ENCODE assay signal across 8 cellular contexts in the genomic region with DNA sequence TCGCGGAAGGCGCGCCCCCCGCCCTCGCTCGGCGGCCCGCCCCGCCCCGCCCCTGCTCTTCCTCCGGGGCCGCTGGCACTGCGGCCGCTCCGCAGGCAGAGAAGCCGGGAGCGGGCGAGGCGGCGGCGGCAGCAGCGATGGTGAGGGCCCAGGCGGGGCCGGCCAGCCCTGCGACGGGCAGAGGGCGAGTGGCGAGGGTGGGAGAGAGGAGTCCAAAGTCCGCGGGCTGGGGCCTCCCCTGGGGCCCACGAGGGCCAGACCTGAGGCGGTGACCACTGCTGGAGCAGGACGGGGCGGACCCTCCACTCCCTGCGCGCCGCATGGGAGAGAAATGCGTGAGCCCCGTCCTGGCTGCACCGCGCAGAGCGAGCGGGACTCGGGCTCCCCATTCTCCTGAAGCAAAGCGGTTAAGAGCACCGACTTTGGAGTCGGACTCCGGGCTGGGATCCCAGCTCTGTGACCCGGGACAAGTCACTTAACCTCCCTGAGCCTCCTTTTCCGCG. TPM values are rescaled to one million over a fixed set of nuclear protein-coding genes. Genes with fewer than 3 reads are reported as not detected.
A peak's percentile ranks its signal among the peaks of the same experiment; 100 is the strongest.
DNase-seq lines count a peak whose midpoint lies in the region; ATAC-seq, FAIRE-seq and TF ChIP-seq lines count a peak whose summit lies in the region.

A gene with protein sequence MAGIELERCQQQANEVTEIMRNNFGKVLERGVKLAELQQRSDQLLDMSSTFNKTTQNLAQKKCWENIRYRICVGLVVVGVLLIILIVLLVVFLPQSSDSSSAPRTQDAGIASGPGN (plus strand): TSS at position 78 of the 503 bp plus-strand sequence. CDS start 60 bp downstream, at position 138.

- CTCF ChIA-PET in IMR-90 (lab: Yijun Ruan, JAX) = no interaction called here

- peak within 1 kb of the TSS; percentile 94 for H2BK5ac ChIP-seq in IMR-90 (ENCODE audit: low read depth, low read length, poor library complexity, severe bottlenecking)

- H3K9me1 ChIP-seq in IMR-90 (ENCODE audit: insufficient read depth, low read length) = peaks cover 17% of the 10 kb centered on the region

- H4K5ac ChIP-seq in IMR-90 (ENCODE audit: low read depth, low read length) = peak within 1 kb of the TSS; percentile 99

- H3K27me3 ChIP-seq in IMR-90 (ENCODE audit: control insufficient read depth, insufficient read depth, low read length) (no peaks in the 10 kb centered on the region), ascending aorta (no peaks in the 10 kb centered on the region), small intestine (ENCODE audit: control insufficient read depth in 2 of 2, insufficient read depth in 2 of 2, low read length in 2 of 2) (no peaks in the 10 kb centered on the region)

- peak within 1 kb of the TSS; percentile 97 for H3K4ac ChIP-seq in IMR-90 (ENCODE audit: low read depth, low read length)

- BruUV-seq in IMR-90 (replicated peaks; lab: Mats Ljungman, UMichigan) = no TSS peak

- intact Hi-C loops in IMR-90 (cut with micrococcal nuclease) (loop anchor here (2.0 kb wide), 1 partner anchor 24 kb away; a partner anchor contains a TSS), ascending aorta (cut with DNase I) (loop anchor here (2.0 kb wide), 2 partner anchors 24 to 32 kb away; a partner anchor contains a TSS)

- H4K91ac ChIP-seq in IMR-90 (ENCODE audit: insufficient read depth, low read depth, low read length) = peak within 1 kb of the TSS; percentile 92

- peak within 1 kb of the TSS; percentile 65 for H3K18ac ChIP-seq in IMR-90 (ENCODE audit: low read depth, low read length)

- H2AK5ac ChIP-seq in IMR-90 (ENCODE audit: low read depth, low read length) = peak within 1 kb of the TSS; percentile 98

- peak within 1 kb of the TSS; percentile 98 for H3K23ac ChIP-seq in IMR-90 (ENCODE audit: low read depth, low read length)

- H3K4me1 ChIP-seq in IMR-90 (ENCODE audit: control insufficient read depth, insufficient read depth, low read length) = peaks cover 24% of the 10 kb centered on the region
- peaks cover 0 to 32% of the 10 kb centered on the region in 2 donors for H3K4me1 ChIP-seq in ascending aorta
- H3K4me1 ChIP-seq in small intestine (ENCODE audit: control insufficient read depth in 2 of 2, insufficient read depth in 1 of 2, low read depth in 1 of 2, low read length in 1 of 2) = peaks cover 5 to 16% of the 10 kb centered on the region in 2 donors

- H3K4me2 ChIP-seq in IMR-90 (ENCODE audit: low read depth, low read length) = peak within 1 kb of the TSS; percentile 87

- no peak for TF ChIP-seq CTCF in IMR-90 (conservative IDR thresholded peaks at IDR 0.05; ENCODE audit: low read depth, low read length)
- no peak for TF ChIP-seq CTCF in ascending aorta (IDR thresholded peaks at IDR 0.05)

- H2BK20ac ChIP-seq in IMR-90 (ENCODE audit: low read depth, low read length) = peak within 1 kb of the TSS; percentile 89

- H2AFZ ChIP-seq in IMR-90 (replicated peaks; ENCODE audit: low read length, poor library complexity) = peak within 1 kb of the TSS; percentile 94

- peak within 1 kb of the TSS; percentile 94 for H3K14ac ChIP-seq in IMR-90 (replicated peaks; ENCODE audit: low read depth, low read length)

- peak within 1 kb of the TSS; percentile 91 for H2BK120ac ChIP-seq in IMR-90 (ENCODE audit: low read depth, low read length)

- H3K36me3 ChIP-seq in IMR-90 (ENCODE audit: control insufficient read depth, insufficient read depth, low read length) = no peaks in the 10 kb centered on the region
- H3K36me3 ChIP-seq in ascending aorta = no peaks in the 10 kb centered on the region
- peaks cover 0 to 11% of the 10 kb centered on the region in 2 donors for H3K36me3 ChIP-seq in small intestine (ENCODE audit: control insufficient read depth in 2 of 2, insufficient read depth in 2 of 2, low read length in 2 of 2)

- H3K56ac ChIP-seq in IMR-90 (ENCODE audit: extremely low read depth, insufficient read depth, low read length) = peak within 1 kb of the TSS; percentile 54

- H3K9ac ChIP-seq in IMR-90 (ENCODE audit: low read depth, low read length) = peak within 1 kb of the TSS; percentile 69

- H3K27ac ChIP-seq in IMR-90 (ENCODE audit: insufficient read depth, low read length) (peak within 1 kb of the TSS; percentile 90), ascending aorta (peak within 1 kb of the TSS; percentile 84 to 95), small intestine (ENCODE audit: low read depth in 1 of 2, low read length in 1 of 2) (peak within 1 kb of the TSS; percentile 93 to 98)

- H3K9me3 ChIP-seq in IMR-90 (ENCODE audit: control insufficient read depth, insufficient read depth, low read length) = no peaks in the 10 kb centered on the region
- H3K9me3 ChIP-seq in ascending aorta = no peaks in the 10 kb centered on the region
- no peaks in the 10 kb centered on the region for H3K9me3 ChIP-seq in small intestine (ENCODE audit: control insufficient read depth, low read depth)

- TF ChIP-seq RAD21 in IMR-90 (IDR thresholded peaks at IDR 0.05; ENCODE audit: low read length) = no peak

- H4K8ac ChIP-seq in IMR-90 (ENCODE audit: low read depth in 2 of 2, low read length in 2 of 2) = peak within 1 kb of the TSS; percentile 42 to 97

- H2BK15ac ChIP-seq in IMR-90 (ENCODE audit: low read depth, low read length) = peak within 1 kb of the TSS; percentile 73; the same call in 2 of the 3 replicates

- dilution Hi-C loops in IMR-90 (cut with HindIII; ENCODE audit: low sequenced_read_pairs, unreplicated experiment) = no loop called here

- WGBS in IMR-90 (ENCODE audit: extremely low coverage in 2 of 2, insufficient read length in 1 of 2), 2 experiments = 5% methylated on average over 27 of the region's 52 CpGs; no CpG with 5 or more reads in 1 of the 2 experiments
- WGBS in small intestine, 3 donors = 0 to 6% (median 5%) methylated on average over 38 to 52 of the region's 52 CpGs

- in situ Hi-C loops in IMR-90 (cut with MboI; ENCODE audit: low sequenced_read_pairs) = no loop called here

- H3K79me1 ChIP-seq in IMR-90 (ENCODE audit: low read depth in 1 of 2, low read length in 2 of 2) = peaks cover 6 to 41% of the 10 kb centered on the region in 2 experiments; a peak in 2 of 4 replicates

- H2AK9ac ChIP-seq in IMR-90 (replicated peaks; ENCODE audit: low read depth, low read length, poor library complexity) = peak within 1 kb of the TSS; percentile 95

- TF ChIP-seq POLR2A in GM19193 (IDR thresholded peaks at IDR 0.05; ENCODE audit: extremely low read depth, insufficient read depth, insufficient read length) (peak; percentile 57), IMR-90 (IDR thresholded peaks at IDR 0.05; ENCODE audit: low read depth, low read length) (no peak)

- H4K20me1 ChIP-seq in IMR-90 (ENCODE audit: insufficient read depth, low read length) = no peaks in the 10 kb centered on the region

- DNase-seq in A172 (ENCODE audit: low spot score) (no peak), IMR-90 (no peak), ascending aorta (ENCODE audit: low spot score in 2 of 2) (no peak), small intestine (peak; percentile 65), NCI-H774 (lab: John Stamatoyannopoulos, UW) (no peak), DMS79 (lab: John Stamatoyannopoulos, UW) (no peak)

- H3K4me3 ChIP-seq in IMR-90 (ENCODE audit: insufficient read depth, low read depth, low read length) (peak within 1 kb of the TSS; percentile 50), ascending aorta (peak within 1 kb of the TSS; percentile 61 to 74), iPS-11a (ENCODE audit: low read depth, low read length) (peak within 1 kb of the TSS; percentile 29), small intestine (ENCODE audit: low read depth in 1 of 2, low read length in 2 of 2) (peak within 1 kb of the TSS; percentile 47 to 66)

- FAIRE-seq in small intestine (lab: Jason Lieb, UNC) = no peak

- POLR2A ChIA-PET in IMR-90 (lab: Charles Lee; ENCODE audit: unreplicated experiment) = no interaction called here

- ATAC-seq in IMR-90 (ENCODE audit: low read depth) = peak; percentile 65

TF ChIP-seq in IMR-90, 13 proteins besides CTCF, POLR2A, EP300 and RAD21:
- peak; percentile 34; the same call in 1 of the 2 replicates for TF ChIP-seq MAZ (IDR thresholded peaks at IDR 0.05; ENCODE audit: borderline replicate concordance, low read depth, low read length)
- no peak for TF ChIP-seq FOS (IDR thresholded peaks at IDR 0.05; ENCODE audit: low read depth, low read length)

RNA-seq across cellular contexts. Expression of the gene that starts here (rescaled TPM):
- total RNA-seq in A172 (2014; rRNA removed; shearing (Covaris generic)) = 36.2 and 51.0 TPM in 2 replicates
- total RNA-seq in IMR-90 (2012; rRNA removed) (13.8 and 27.8 TPM in 2 replicates), ascending aorta (114 TPM)
- polyA plus RNA-seq in IMR-90 (2012; rRNA removed) (103 and 121 TPM in 2 replicates), small intestine (100 to 1,000 TPM in 1 of 3 donors, 10 to 100 TPM in 2; 80.1 to 110 (median 92.6) TPM)
- polyA plus RNA-seq in IMR-90 (2012; cell fraction: cytosol; rRNA removed) = 209 and 319 TPM in 2 replicates
- polyA plus RNA-seq in IMR-90 (2012; cell fraction: nucleus; rRNA removed; ENCODE audit: low replicate concordance) = 51.1 and 83.2 TPM in 2 replicates
